ENCODE assay signal across 11 cellular contexts in the genomic region with DNA sequence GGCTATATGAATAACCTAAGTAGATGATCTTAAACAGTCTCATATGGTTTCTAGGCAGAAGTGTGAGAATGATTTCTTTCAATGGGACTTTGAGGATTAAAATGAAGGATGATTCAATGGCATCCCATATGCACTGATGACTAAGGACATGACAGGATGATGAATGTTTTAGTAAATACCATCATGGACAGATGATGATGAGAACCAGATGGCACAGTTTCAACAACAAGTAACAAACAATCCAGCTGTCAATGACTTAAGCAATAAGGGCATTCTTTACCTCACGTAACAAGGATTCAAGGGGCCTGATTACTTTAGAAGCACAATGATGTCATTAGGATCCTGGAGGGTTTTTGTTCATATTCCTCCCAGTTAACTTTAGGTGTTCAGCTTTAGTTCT.
DNase-seq lines count a peak whose midpoint lies in the region; TF ChIP-seq lines count a peak whose summit lies in the region.
"Had no signal": no experiment of that assay in that cellular context is flagged by ENCODE, and none has a peak within 500 bp of the region (broad histone marks: within the 10 kb centered on the region; RNA-seq: fewer than 3 reads in every experiment).

No MANE protein-coding gene starts in this region.

- no peaks in the 10 kb centered on the region for H4K20me1 ChIP-seq in mammary epithelial cell (ENCODE audit: insufficient read depth, low read length)

- 30% methylated on average over 1 of the region's 1 CpG for WGBS in mammary epithelial cell (ENCODE audit: low coverage, missing lambda C conversion rate)

- no peaks in the 10 kb centered on the region for H3K27me3 ChIP-seq in mammary epithelial cell (ENCODE audit: insufficient read depth, low read length)
- H3K27me3 ChIP-seq: transverse colon had no signal

- no peak overlapping the region for H3K4me2 ChIP-seq in mammary epithelial cell (ENCODE audit: insufficient read depth, low read depth, low read length)

- no peaks in the 10 kb centered on the region for H3K4me1 ChIP-seq in mammary epithelial cell (ENCODE audit: insufficient read depth, low read length)
- H3K4me1 ChIP-seq: parathyroid adenoma, transverse colon had no signal

- H3K9me3 ChIP-seq in mammary epithelial cell (replicated peaks; ENCODE audit: insufficient read depth, low read length): no peaks in the 10 kb centered on the region
- H3K9me3 ChIP-seq: transverse colon had no signal

- no TSS peak for BruUV-seq in mammary epithelial cell (replicated peaks; lab: Mats Ljungman, UMichigan)

- no peak overlapping the region for H2AFZ ChIP-seq in mammary epithelial cell (ENCODE audit: low read depth, low read length)
- H2AFZ ChIP-seq: parathyroid adenoma had no signal

- CTCF ChIA-PET in mammary epithelial cell (lab: Charles Lee; ENCODE audit: low non-redundant PET): no interaction called here

- no peaks in the 10 kb centered on the region for H3K79me2 ChIP-seq in mammary epithelial cell (ENCODE audit: insufficient read depth, low read length)
- H3K79me2 ChIP-seq: parathyroid adenoma had no signal

- H3K36me3 ChIP-seq in mammary epithelial cell (ENCODE audit: insufficient read depth, low read length): no peaks in the 10 kb centered on the region
- H3K36me3 ChIP-seq: transverse colon had no signal

- dilution Hi-C loops in mammary epithelial cell (cut with HindIII; ENCODE audit: low sequenced_read_pairs): no loop called here

- TF ChIP-seq CTCF in mammary epithelial cell (conservative IDR thresholded peaks at IDR 0.05 in 1 of 2, IDR thresholded peaks at IDR 0.05 in 1 of 2; ENCODE audit: extremely low read depth in 1 of 2, insufficient read depth in 1 of 2, low read depth in 1 of 2, low read length in 2 of 2): no peak

- DNase-seq in GM04504 (ENCODE audit: low read depth) (peak; percentile 86), NCI-H524 (lab: John Stamatoyannopoulos, UW) (peak; percentile 53 to 88), mammary epithelial cell (peak; percentile 64), myocyte (ENCODE audit: low read depth) (peak; percentile 9), substantia nigra (lab: John Stamatoyannopoulos, UW) (no peak), D341Med (ENCODE audit: low spot score) (no peak), NCI-H2107 (lab: John Stamatoyannopoulos, UW) (no peak), NAMALWA (ENCODE audit: low spot score) (no peak)
- DNase-seq: Right ventricle myocardium superior, transverse colon had no signal

- intact Hi-C loops in mammary epithelial cell (cut with micrococcal nuclease): no loop called here

- H3K9ac ChIP-seq in mammary epithelial cell (ENCODE audit: insufficient read depth, low read length): no peak overlapping the region
- H3K9ac ChIP-seq: parathyroid adenoma had no signal

- no peak overlapping the region for H3K4me3 ChIP-seq in mammary epithelial cell (replicated peaks in 1 of 3; ENCODE audit: insufficient read depth in 1 of 3, low read depth in 2 of 3, low read length in 3 of 3)
- H3K4me3 ChIP-seq: transverse colon had no signal

- in situ Hi-C loops in mammary epithelial cell (cut with MboI; ENCODE audit: low sequenced_read_pairs in 2 of 2): no loop called here

- peak overlapping the region; percentile 12 for H3K27ac ChIP-seq in mammary epithelial cell (ENCODE audit: insufficient read depth, low read depth, low read length)
- H3K27ac ChIP-seq in substantia nigra (ENCODE audit: low read depth, low read length, poor library complexity, severe bottlenecking): no peak overlapping the region
- H3K27ac ChIP-seq: parathyroid adenoma, transverse colon had no signal

Comparison
In these comparisons a context has a peak if more than half of its experiments do, and no peak if none do; other contexts are left out.
1. DNase-seq: peak in GM04504 (single experiment), NCI-H524 (2 of 2), mammary epithelial cell (single experiment) and myocyte (single experiment); none in substantia nigra (0 of 49), D341Med (single experiment), NCI-H2107 (single experiment) and NAMALWA (single experiment).